ENCODE assay signal across 10 cellular contexts in the genomic region with DNA sequence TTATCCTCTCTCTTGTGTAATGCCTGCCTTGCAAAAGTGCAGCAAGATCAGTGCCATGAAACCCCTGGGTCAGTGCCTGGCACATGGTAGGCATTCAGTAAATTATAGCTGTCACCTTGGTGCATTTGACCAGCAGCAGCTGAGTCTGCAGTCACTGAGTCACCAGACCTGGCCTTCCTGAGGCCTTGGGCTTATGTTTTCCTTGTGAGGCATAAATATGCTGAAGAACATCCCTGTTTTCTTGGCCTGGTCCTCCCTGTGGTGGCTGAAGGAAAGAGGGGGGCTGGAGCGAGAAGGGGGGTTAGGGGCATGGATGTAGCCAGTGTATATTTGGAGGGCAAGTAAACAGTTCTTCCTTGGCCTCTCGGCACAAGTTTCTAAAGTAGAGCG. TPM values are rescaled to one million over a fixed set of nuclear protein-coding genes. Genes with fewer than 3 reads are reported as not detected.
DNase-seq lines count a peak whose midpoint lies in the region; ATAC-seq and TF ChIP-seq lines count a peak whose summit lies in the region.
"Had no signal": no experiment of that assay in that cellular context is flagged by ENCODE, and none has a peak within 500 bp of the region (broad histone marks: within the 10 kb centered on the region; RNA-seq: fewer than 3 reads in every experiment).

No MANE protein-coding gene starts in this region.

- no peaks in the 10 kb centered on the region for H3K23me2 ChIP-seq in H9 (ENCODE audit: insufficient read length, low read depth, low read length, poor library complexity, severe bottlenecking)

- WGBS in esophagus muscularis mucosa: 29% methylated on average over 3 of the region's 3 CpGs
- 42 to 60% methylated on average over 3 of the region's 3 CpGs for WGBS in upper lobe of left lung, 2 donors
- no CpG with 5 or more reads among the region's 3 CpGs for WGBS in H9 (ENCODE audit: extremely low coverage, insufficient read length, low lambda C conversion rate)

- H2BK5ac ChIP-seq in H9 (ENCODE audit: insufficient read length, low read length): no peak overlapping the region

- intact Hi-C loops in esophagus muscularis mucosa (cut with DNase I): no loop called here

- no peaks in the 10 kb centered on the region; a peak in 1 of 5 replicates for H3K9me3 Mint-ChIP-seq in H9
- peaks cover 2% of the 10 kb centered on the region for H3K9me3 Mint-ChIP-seq in glutamatergic neuron (ENCODE audit: unreplicated experiment)

- H3K14ac ChIP-seq in H9 (ENCODE audit: insufficient read depth, low read length): no peak overlapping the region

- no peak overlapping the region for H2BK15ac ChIP-seq in H9 (ENCODE audit: low read depth, low read length)

- CTCF ChIA-PET in RWPE1 (lab: Yijun Ruan, JAX): interaction anchor here (0.7 kb wide), 1 partner anchor 994 kb away, joined by 4 read pairs; no protein-coding TSS in a partner anchor

- H3K27ac ChIP-seq in RWPE1: peak overlapping the region; percentile 40; the same call in 1 of the 2 replicates
- H3K27ac ChIP-seq in esophagus muscularis mucosa (replicated peaks in 1 of 4): peak overlapping the region; percentile 45 to 79 (median 66)
- H3K27ac ChIP-seq in mucosa of rectum (ENCODE audit: low read depth in 2 of 2, low read length in 2 of 2): peak overlapping the region; percentile 48 to 68
- H3K27ac ChIP-seq in upper lobe of left lung: peak overlapping the region; percentile 76 to 87 (median 78)
- no peak overlapping the region for H3K27ac ChIP-seq in H9 (ENCODE audit: insufficient read length, low read depth, low read length)

- no peak overlapping the region for H3K18ac ChIP-seq in H9 (ENCODE audit: insufficient read length, low read depth, low read length)

- H3K79me2 ChIP-seq in H9 (ENCODE audit: insufficient read depth, low read length): peaks cover 7% of the 10 kb centered on the region; the same call in 1 of the 2 replicates

- H3K36me3 ChIP-seq in esophagus muscularis mucosa (no peaks in the 10 kb centered on the region), mucosa of rectum (ENCODE audit: control insufficient read depth in 2 of 2, insufficient read depth in 2 of 2, low read length in 2 of 2) (no peaks in the 10 kb centered on the region), upper lobe of left lung (no peaks in the 10 kb centered on the region)

- H3K4me3 ChIP-seq in esophagus muscularis mucosa: no peak overlapping the region
- H3K4me3 ChIP-seq in mucosa of rectum (ENCODE audit: low read length in 2 of 2): no peak overlapping the region
- no peak overlapping the region for H3K4me3 ChIP-seq in upper lobe of left lung

- H3K36me3 Mint-ChIP-seq in H9 (ENCODE audit: insufficient read depth in 1 of 3, low read depth in 3 of 3) (peaks cover 0 to 3% (median 0%) of the 10 kb centered on the region in 3 experiments; a peak in 2 of 7 replicates), glutamatergic neuron (ENCODE audit: unreplicated experiment) (peaks cover 5% of the 10 kb centered on the region)

- peak in 1 of 2 donors; percentile 3 for ATAC-seq in upper lobe of left lung (ENCODE audit: low FRiP score in 2 of 2)
- no peak for ATAC-seq in GM18519 (IDR thresholded peaks at IDR 0.05; ENCODE audit: low FRiP score, unreplicated experiment)

- H3K56ac ChIP-seq in H9 (ENCODE audit: insufficient read length, low read depth, low read length): no peak overlapping the region

- H3K4me2 ChIP-seq in H9 (ENCODE audit: insufficient read depth, insufficient read length, low read length): no peak overlapping the region

- no peak overlapping the region for H3K4ac ChIP-seq in H9 (ENCODE audit: low read depth, low read length)

- no peak overlapping the region for H4K91ac ChIP-seq in H9 (ENCODE audit: insufficient read length, low read depth, low read length)

- TF ChIP-seq EP300 in esophagus muscularis mucosa (IDR thresholded peaks at IDR 0.05) (no peak), upper lobe of left lung (IDR thresholded peaks at IDR 0.05) (no peak)

- H3K27ac Mint-ChIP-seq in H9: peak overlapping the region in 1 of 3 experiments; percentile 71; a peak in 1 of 7 replicates
- H3K27ac Mint-ChIP-seq in glutamatergic neuron (ENCODE audit: unreplicated experiment): no peak overlapping the region

- no peak overlapping the region for H2AFZ ChIP-seq in H9 (ENCODE audit: low read length)

- no peak overlapping the region for H3K9ac ChIP-seq in mucosa of rectum (ENCODE audit: low read depth in 1 of 2, low read length in 2 of 2)
- H3K9ac ChIP-seq in H9 (ENCODE audit: extremely low read depth, insufficient read length, low read length): no peak overlapping the region

- no peak overlapping the region for H2BK20ac ChIP-seq in H9 (ENCODE audit: low read depth, low read length, poor library complexity, severe bottlenecking)

- no peak overlapping the region for H3K23ac ChIP-seq in H9 (ENCODE audit: insufficient read length, low read depth, low read length)

- TF ChIP-seq CTCF in RWPE1 (conservative IDR thresholded peaks at IDR 0.05; ENCODE audit: low read depth) (no peak), esophagus muscularis mucosa (IDR thresholded peaks at IDR 0.05) (no peak), upper lobe of left lung (IDR thresholded peaks at IDR 0.05) (no peak), H9 (conservative IDR thresholded peaks at IDR 0.05) (no peak), glutamatergic neuron (IDR thresholded peaks at IDR 0.05; ENCODE audit: partially characterized antibody, unreplicated experiment) (no peak)

- H2BK120ac ChIP-seq in H9 (ENCODE audit: low read depth, low read length, poor library complexity, severe bottlenecking): no peak overlapping the region

- H3K4me3 Mint-ChIP-seq in H9: no peak overlapping the region
- H3K4me3 Mint-ChIP-seq in glutamatergic neuron (ENCODE audit: unreplicated experiment): no peak overlapping the region

- no peak overlapping the region for H4K8ac ChIP-seq in H9 (replicated peaks; ENCODE audit: insufficient read length, low read depth, low read length)

- no peak for TF ChIP-seq POLR2A in esophagus muscularis mucosa (IDR thresholded peaks at IDR 0.05; ENCODE audit: low read depth)
- no peak for TF ChIP-seq POLR2A in upper lobe of left lung (IDR thresholded peaks at IDR 0.05)

- H3K4me1 Mint-ChIP-seq in H9: peaks cover 24 to 28% of the 10 kb centered on the region in 2 experiments
- H3K4me1 Mint-ChIP-seq in glutamatergic neuron (ENCODE audit: low read depth, unreplicated experiment): peaks cover 8% of the 10 kb centered on the region

- POLR2A ChIA-PET in RWPE1 (lab: Yijun Ruan, JAX; ENCODE audit: low non-redundant PET): no interaction called here

- no peaks in the 10 kb centered on the region for H3K27me3 ChIP-seq in esophagus muscularis mucosa
- H3K27me3 ChIP-seq in mucosa of rectum (ENCODE audit: control insufficient read depth in 2 of 2, insufficient read depth in 2 of 2, low read length in 2 of 2): no peaks in the 10 kb centered on the region
- H3K27me3 ChIP-seq in upper lobe of left lung: no peaks in the 10 kb centered on the region
- no peaks in the 10 kb centered on the region for H3K27me3 ChIP-seq in H9 (ENCODE audit: insufficient read depth, low read length)

- H4K5ac ChIP-seq in H9 (ENCODE audit: insufficient read length, low read depth, low read length): no peak overlapping the region

- DNase-seq in RWPE1 (ENCODE audit: low spot score) (no peak), esophagus muscularis mucosa (ENCODE audit: extremely low spot score) (no peak), upper lobe of left lung (no peak), H9 (no peak), glutamatergic neuron (no peak), NCI-H510A (lab: John Stamatoyannopoulos, UW) (no peak)
- DNase-seq: activated CD4-positive, CD25-positive, alpha-beta regulatory T cell treated with anti-CD3 and anti-CD28 coated beads, Interleukin-2, amount 50 U/mL, for 72 hours; MM.1S had no signal

- no peak overlapping the region for H3T11ph ChIP-seq in H9 (ENCODE audit: low read length)

- H3K9me3 ChIP-seq in esophagus muscularis mucosa: no peaks in the 10 kb centered on the region
- no peaks in the 10 kb centered on the region for H3K9me3 ChIP-seq in mucosa of rectum (ENCODE audit: control insufficient read depth in 2 of 2, low read length in 2 of 2)
- H3K9me3 ChIP-seq in upper lobe of left lung: no peaks in the 10 kb centered on the region
- no peaks in the 10 kb centered on the region for H3K9me3 ChIP-seq in H9 (ENCODE audit: control insufficient read depth, low read depth, low read length)

- no peak overlapping the region for H2AK5ac ChIP-seq in H9 (ENCODE audit: insufficient read length, low read length)

- H3K79me1 ChIP-seq in H9 (ENCODE audit: insufficient read depth, low read depth, low read length, poor library complexity, severe bottlenecking): peaks cover 3% of the 10 kb centered on the region

- H3K27me3 Mint-ChIP-seq in H9 (ENCODE audit: low read depth) (no peaks in the 10 kb centered on the region), glutamatergic neuron (ENCODE audit: unreplicated experiment) (peaks cover 7% of the 10 kb centered on the region)

- no peak overlapping the region for H2BK12ac ChIP-seq in H9 (ENCODE audit: insufficient read length, low read depth, low read length)

- H3K4me1 ChIP-seq in esophagus muscularis mucosa: peaks cover 79 to 88% (median 80%) of the 10 kb centered on the region in 4 donors
- H3K4me1 ChIP-seq in mucosa of rectum (ENCODE audit: control insufficient read depth in 2 of 2, insufficient read depth in 2 of 2, low read length in 2 of 2): peaks cover 16 to 22% of the 10 kb centered on the region in 2 donors
- peaks cover 60 to 80% (median 71%) of the 10 kb centered on the region in 4 donors for H3K4me1 ChIP-seq in upper lobe of left lung
- H3K4me1 ChIP-seq in H9 (ENCODE audit: insufficient read depth, low read length): peaks cover 7% of the 10 kb centered on the region; the same call in 1 of the 2 replicates

- peaks cover 2% of the 10 kb centered on the region for H4K20me1 ChIP-seq in H9 (ENCODE audit: control insufficient read depth, insufficient read depth, insufficient read length)

RNA-seq across cellular contexts. Expression of a gene that starts 26.4 kb away (rescaled TPM):
- total RNA-seq in esophagus muscularis mucosa (10 to 100 TPM; 26.5 to 49.2 (median 38.9) TPM), upper lobe of left lung (10 to 100 TPM; 26.3 to 64.5 (median 47.9) TPM), H9 (2021) (53.2 and 57.8 TPM in 2 replicates), glutamatergic neuron (ENCODE audit: unreplicated experiment) (45.2 TPM)
